27 cellular contexts compared by ENCODE assay signal in genomic region chr10:48611133-48611532, GRCh38. TPM values are rescaled to one million over a fixed set of nuclear protein-coding genes. Genes with fewer than 3 reads are reported as not detected.
"Had no signal": no experiment of that assay in that cellular context is flagged by ENCODE, and none has a peak within 500 bp of the region (broad histone marks: within the 10 kb centered on the region; RNA-seq: fewer than 3 reads in every experiment).

No MANE protein-coding gene starts in this region.

- H3K4me3 Mint-ChIP-seq: activated CD4-positive, alpha-beta memory T cell treated with anti-CD3 and anti-CD28 coated beads, Interleukin-2, amount 10 ng/mL, durations not matched to agents 7 days and 5 days; activated CD4-positive, alpha-beta T cell treated with anti-CD3 and anti-CD28 coated beads for 36 hours; activated naive CD4-positive, alpha-beta T cell treated with anti-CD3 and anti-CD28 coated beads for 36 hours; activated naive CD8-positive, alpha-beta T cell; activated T-helper 17 cell treated with anti-CD3 and anti-CD28 coated beads, Interleukin-2, amount 50 U/mL, for 72 hours; T-cell had no signal

- H3K4me3 ChIP-seq: SK-N-MC had no signal

- H3K36me3 ChIP-seq: WERI-Rb-1 had no signal

- H3K36me3 Mint-ChIP-seq: activated naive CD8-positive, alpha-beta T cell; T-cell had no signal

- ATAC-seq: activated CD4-positive, alpha-beta T cell treated with anti-CD3 and anti-CD28 coated beads for 36 hours; activated T-helper 17 cell treated with anti-CD3 and anti-CD28 coated beads, Interleukin-2, amount 50 U/mL, for 72 hours; Panc1; Right ventricle myocardium inferior; T-cell had no signal

- H3K27ac Mint-ChIP-seq: activated CD4-positive, alpha-beta memory T cell treated with anti-CD3 and anti-CD28 coated beads, Interleukin-2, amount 10 ng/mL, durations not matched to agents 7 days and 5 days; activated CD4-positive, alpha-beta T cell treated with anti-CD3 and anti-CD28 coated beads for 36 hours; activated naive CD4-positive, alpha-beta T cell treated with anti-CD3 and anti-CD28 coated beads for 36 hours; activated naive CD8-positive, alpha-beta T cell; activated T-helper 17 cell treated with anti-CD3 and anti-CD28 coated beads, Interleukin-2, amount 50 U/mL, for 72 hours; T-cell had no signal

- H3K4me1 Mint-ChIP-seq: activated CD4-positive, alpha-beta T cell treated with anti-CD3 and anti-CD28 coated beads for 36 hours; activated T-helper 17 cell treated with anti-CD3 and anti-CD28 coated beads, Interleukin-2, amount 50 U/mL, for 72 hours; T-cell had no signal

- DNase-seq: activated CD4-positive, alpha-beta memory T cell treated with anti-CD3 and anti-CD28 coated beads, Interleukin-2, amount 10 ng/mL, durations not matched to agents 7 days and 5 days; activated CD4-positive, alpha-beta T cell treated with anti-CD3 and anti-CD28 coated beads for 36 hours; activated CD4-positive, alpha-beta T cell treated with anti-CD3 and anti-CD28 coated beads, Interleukin-2, amount 50 U/mL, for 1 hour; activated gamma-delta T cell; activated naive CD4-positive, alpha-beta T cell treated with anti-CD3 and anti-CD28 coated beads for 36 hours; activated T-cell treated with anti-CD3 and anti-CD28 coated beads for 4 hours; activated T-cell treated with anti-CD3 and anti-CD28 coated beads, Interleukin-2, amount 50 U/mL, for 48 hours; Karpas-422; NCI-H1048; NCI-H1417; NCI-H1930; NCI-H2171 treated with DMSO at 0.1 percent for 48 hours; NCI-H226; NCI-H510A treated with DMSO at 0.1 percent for 48 hours; NCI-H69; NK-92 treated with Interleukin-12 subunit alpha and Interleukin-12 subunit beta, amount 100 ng/mL, for 24 hours; OCI-M1; RPMI8226; T-cell; T-helper 2 cell had no signal

- H3K27ac ChIP-seq: SK-N-MC, WERI-Rb-1 had no signal

- H3K9me3 Mint-ChIP-seq: activated CD4-positive, alpha-beta memory T cell treated with anti-CD3 and anti-CD28 coated beads, Interleukin-2, amount 10 ng/mL, durations not matched to agents 7 days and 5 days; activated T-helper 17 cell treated with anti-CD3 and anti-CD28 coated beads, Interleukin-2, amount 50 U/mL, for 72 hours had no signal

RNA-seq across cellular contexts. Expression of gene ARHGAP22, which starts 6.3 kb away (rescaled TPM):
- total RNA-seq: activated CD8-positive, alpha-beta memory T cell treated with anti-CD3 and anti-CD28 coated beads for 36 hours; activated naive CD4-positive, alpha-beta T cell treated with anti-CD3 and anti-CD28 coated beads for 36 hours had no signal
